ENCODE assay signal across 10 cellular contexts in genomic region chr15:31367021-31367729, GRCh38. TPM values are rescaled to one million over a fixed set of nuclear protein-coding genes. Genes with fewer than 3 reads are reported as not detected.
DNase-seq lines count a peak whose midpoint lies in the region; TF ChIP-seq lines count a peak whose summit lies in the region.
"Had no signal": no experiment of that assay in that cellular context is flagged by ENCODE, and none has a peak within 500 bp of the region (broad histone marks: within the 10 kb centered on the region; RNA-seq: fewer than 3 reads in every experiment).

No MANE protein-coding gene starts in this region.

- peaks cover 91% of the 10 kb centered on the region for H3K4me1 Mint-ChIP-seq in activated naive CD4-positive, alpha-beta T cell treated with anti-CD3 and anti-CD28 coated beads for 36 hours (ENCODE audit: low read depth)

- H3K27ac ChIP-seq in breast epithelium = peak overlapping the region; percentile 76 to 84
- H3K27ac ChIP-seq in mesodermal cell (ENCODE audit: low read depth, low read length, severe bottlenecking) = peak overlapping the region; percentile 45
- peak overlapping the region; percentile 75 to 82 for H3K27ac ChIP-seq in uterus

- H3K27ac Mint-ChIP-seq in activated naive CD4-positive, alpha-beta T cell treated with anti-CD3 and anti-CD28 coated beads for 36 hours = peak overlapping the region; percentile 99

- H3K4me3 Mint-ChIP-seq in activated naive CD4-positive, alpha-beta T cell treated with anti-CD3 and anti-CD28 coated beads for 36 hours = peak overlapping the region; percentile 19

- intact Hi-C loops in activated naive CD4-positive, alpha-beta T cell treated with anti-CD3 and anti-CD28 coated beads for 36 hours (cut with micrococcal nuclease) = loop anchor here (2.0 to 5.0 kb wide), 4 partner anchors 20 to 105 kb away; no protein-coding TSS in a partner anchor
- intact Hi-C loops in breast epithelium (cut with DNase I; ENCODE audit: low total_unique reads) (loop anchor here (2.0 kb wide), 1 partner anchor 24 kb away; no protein-coding TSS in a partner anchor), uterus (cut with DNase I; ENCODE audit: low total_unique reads) (no loop called here)

- H3K36me3 ChIP-seq in breast epithelium = no peaks in the 10 kb centered on the region
- H3K36me3 ChIP-seq in mesodermal cell (ENCODE audit: control insufficient read depth, insufficient read depth, low read length) = peaks cover 5% of the 10 kb centered on the region
- no peaks in the 10 kb centered on the region for H3K36me3 ChIP-seq in uterus

- H3K9me3 ChIP-seq in breast epithelium = no peaks in the 10 kb centered on the region
- no peaks in the 10 kb centered on the region for H3K9me3 ChIP-seq in mesodermal cell (ENCODE audit: control insufficient read depth, low read length)
- H3K9me3 ChIP-seq in uterus = no peaks in the 10 kb centered on the region

- DNase-seq in activated naive CD4-positive, alpha-beta T cell treated with anti-CD3 and anti-CD28 coated beads for 36 hours = no peak
- no peak for DNase-seq in activated naive CD4-positive, alpha-beta T cell treated with Interleukin-2 at 50 U/mL for 16 hours
- DNase-seq in breast epithelium (ENCODE audit: low spot score in 2 of 2) = no peak
- no peak for DNase-seq in uterus
- no peak for DNase-seq in NCI-H1048 (lab: John Stamatoyannopoulos, UW)
- no peak for DNase-seq in NCI-H345 (lab: John Stamatoyannopoulos, UW)
- no peak for DNase-seq in stimulated activated CD4-positive, alpha-beta T cell treated with anti-CD3 and anti-CD28 coated beads, Interleukin-4, amount 100 ng/mL, for 1 hour
- DNase-seq: activated CD4-positive, alpha-beta T cell treated with anti-CD3 and anti-CD28 coated beads for 1 hour; effector CD8-positive, alpha-beta T cell had no signal

- H3K36me3 Mint-ChIP-seq in activated naive CD4-positive, alpha-beta T cell treated with anti-CD3 and anti-CD28 coated beads for 36 hours (ENCODE audit: low read depth) = peaks cover 12% of the 10 kb centered on the region

- H3K27me3 Mint-ChIP-seq in activated naive CD4-positive, alpha-beta T cell treated with anti-CD3 and anti-CD28 coated beads for 36 hours (ENCODE audit: low read depth) = no peaks in the 10 kb centered on the region

- H3K4me3 ChIP-seq in breast epithelium = peak overlapping the region; percentile 37 to 50 (median 45)
- H3K4me3 ChIP-seq in mesodermal cell (ENCODE audit: extremely low read depth, insufficient read depth, low read length, poor library complexity, severe bottlenecking) = no peak overlapping the region
- no peak overlapping the region for H3K4me3 ChIP-seq in uterus

- H3K9me3 Mint-ChIP-seq in activated naive CD4-positive, alpha-beta T cell treated with anti-CD3 and anti-CD28 coated beads for 36 hours = peaks cover 2% of the 10 kb centered on the region

- TF ChIP-seq CTCF in breast epithelium (IDR thresholded peaks at IDR 0.05) = no peak
- no peak for TF ChIP-seq CTCF in uterus (IDR thresholded peaks at IDR 0.05)

- CTCF ChIA-PET in activated naive CD4-positive, alpha-beta T cell treated with anti-CD3 and anti-CD28 coated beads for 36 hours (lab: Charles Lee) = interaction anchor here (0.7 to 11.3 kb wide), 9 partner anchors 9 to 151 kb away, joined by 3 to 165 read pairs (median 5); no protein-coding TSS in a partner anchor

- TF ChIP-seq POLR2A in breast epithelium (IDR thresholded peaks at IDR 0.05) (no peak), uterus (IDR thresholded peaks at IDR 0.05) (no peak)

- H3K27me3 ChIP-seq in breast epithelium (no peaks in the 10 kb centered on the region), uterus (no peaks in the 10 kb centered on the region)

- WGBS in mesodermal cell (ENCODE audit: insufficient coverage in 2 of 2), 2 experiments = 89 to 91% methylated on average over 5 to 8 of the region's 11 CpGs

- H3K4me1 ChIP-seq in breast epithelium (peaks cover 0 to 16% of the 10 kb centered on the region in 2 donors), mesodermal cell (ENCODE audit: control insufficient read depth, insufficient read depth, low read length, poor library complexity, severe bottlenecking) (peaks cover 43% of the 10 kb centered on the region), uterus (peaks cover 0 to 12% of the 10 kb centered on the region in 2 donors)

RNA-seq across cellular contexts. Expression of gene KLF13, which starts 40.5 kb away (rescaled TPM):
- 100 to 1,000 TPM; 115 to 121 TPM for total RNA-seq in activated naive CD4-positive, alpha-beta T cell treated with anti-CD3 and anti-CD28 coated beads for 36 hours
- total RNA-seq in breast epithelium (10 to 100 TPM; 26.3 to 52.2 (median 28.2) TPM), uterus (10 to 100 TPM; 20.2 to 58.8 (median 25.7) TPM)
- 45.0 TPM for polyA plus RNA-seq in mesodermal cell (2013, experiment 1 of 2)
- polyA plus RNA-seq in mesodermal cell (2013, experiment 2 of 2) = 49.5 TPM

Comparison
In these comparisons a context has a peak if more than half of its experiments do, and no peak if none do; other contexts are left out.
1. H3K4me3 ChIP-seq: peak in breast epithelium (3 of 3); none in mesodermal cell (single experiment) and uterus (0 of 2).
2. Peak in every context shown above with its lines, with median percentiles within 50 percentile points of each other: H3K27ac ChIP-seq.